1 cellular context compared by ENCODE assay signal in the genomic region with DNA sequence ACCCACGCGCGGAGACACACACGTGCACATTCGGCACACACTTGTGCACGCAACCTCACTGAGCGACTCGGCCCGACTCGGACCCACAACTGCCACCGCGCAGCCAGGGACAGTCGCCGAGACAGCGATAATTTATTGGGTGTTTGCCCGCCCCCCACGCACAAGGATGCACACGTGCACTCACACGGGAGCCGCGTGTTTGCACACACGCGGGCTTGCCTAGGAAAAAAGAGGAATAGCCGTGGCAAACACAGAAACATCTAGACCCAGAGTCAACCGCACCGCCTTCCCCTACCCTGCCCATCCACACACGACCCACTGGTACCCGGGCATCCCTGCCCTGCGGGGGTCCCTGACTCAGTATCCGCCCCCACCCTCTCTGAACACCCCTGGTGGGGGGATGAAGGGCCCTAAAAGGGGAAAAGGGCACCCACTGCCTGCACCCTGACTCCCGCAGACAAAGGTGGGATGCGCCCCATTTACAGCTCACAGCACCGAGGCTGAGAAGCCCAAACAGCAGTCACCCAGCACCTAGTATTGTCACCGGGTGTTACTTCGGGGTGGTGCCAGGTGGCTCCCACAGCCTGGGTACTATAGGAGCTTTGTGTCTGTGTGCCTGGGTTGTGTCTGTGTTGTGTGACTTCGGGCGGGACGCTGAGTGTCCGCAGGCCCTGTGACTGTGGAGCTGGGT.
TF ChIP-seq lines count a peak whose summit lies in the region.

No MANE protein-coding gene starts in this region.

TF ChIP-seq in K562, 482 proteins besides CTCF, POLR2A, EP300 and RAD21 (continued from another document and continues in another):
- TF ChIP-seq, protein P1, sequence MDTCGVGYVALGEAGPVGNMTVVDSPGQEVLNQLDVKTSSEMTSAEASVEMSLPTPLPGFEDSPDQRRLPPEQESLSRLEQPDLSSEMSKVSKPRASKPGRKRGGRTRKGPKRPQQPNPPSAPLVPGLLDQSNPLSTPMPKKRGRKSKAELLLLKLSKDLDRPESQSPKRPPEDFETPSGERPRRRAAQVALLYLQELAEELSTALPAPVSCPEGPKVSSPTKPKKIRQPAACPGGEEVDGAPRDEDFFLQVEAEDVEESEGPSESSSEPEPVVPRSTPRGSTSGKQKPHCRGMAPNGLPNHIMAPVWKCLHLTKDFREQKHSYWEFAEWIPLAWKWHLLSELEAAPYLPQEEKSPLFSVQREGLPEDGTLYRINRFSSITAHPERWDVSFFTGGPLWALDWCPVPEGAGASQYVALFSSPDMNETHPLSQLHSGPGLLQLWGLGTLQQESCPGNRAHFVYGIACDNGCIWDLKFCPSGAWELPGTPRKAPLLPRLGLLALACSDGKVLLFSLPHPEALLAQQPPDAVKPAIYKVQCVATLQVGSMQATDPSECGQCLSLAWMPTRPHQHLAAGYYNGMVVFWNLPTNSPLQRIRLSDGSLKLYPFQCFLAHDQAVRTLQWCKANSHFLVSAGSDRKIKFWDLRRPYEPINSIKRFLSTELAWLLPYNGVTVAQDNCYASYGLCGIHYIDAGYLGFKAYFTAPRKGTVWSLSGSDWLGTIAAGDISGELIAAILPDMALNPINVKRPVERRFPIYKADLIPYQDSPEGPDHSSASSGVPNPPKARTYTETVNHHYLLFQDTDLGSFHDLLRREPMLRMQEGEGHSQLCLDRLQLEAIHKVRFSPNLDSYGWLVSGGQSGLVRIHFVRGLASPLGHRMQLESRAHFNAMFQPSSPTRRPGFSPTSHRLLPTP (IDR thresholded peaks at IDR 0.05; ENCODE audit: borderline replicate concordance, extremely low read depth, insufficient read length), result no peak
- TF ChIP-seq SIN3A (IDR thresholded peaks at IDR 0.05; ENCODE audit: borderline replicate concordance in 2 of 2, control insufficient read depth in 1 of 2, low read depth in 2 of 2, low read length in 2 of 2) (peak in 1 of 2 experiments; percentile 14; a peak in 2 of 4 replicates), HDAC8 (tag; IDR thresholded peaks at IDR 0.05) (0 out of 2 replicates have a peak, but pooled peaks have one; percentile 37), BCOR (IDR thresholded peaks at IDR 0.05) (peak; percentile 35; the same call in 1 of the 2 replicates), HNRNPK (IDR thresholded peaks at IDR 0.05; ENCODE audit: low read depth, low read length, poor library complexity, severe bottlenecking) (no peak), ZNF263 (CRISPR knock-in tag; IDR thresholded peaks at IDR 0.05; ENCODE audit: borderline replicate concordance) (0 out of 2 replicates have a peak, but pooled peaks have one; percentile 37), ZNF77 (CRISPR knock-in tag; IDR thresholded peaks at IDR 0.05) (0 out of 2 replicates have a peak, but pooled peaks have one; percentile 11), MYC (IDR thresholded peaks at IDR 0.05; ENCODE audit: low read depth, low read length) (peak; percentile 68; the same call in 1 of the 2 replicates), MYC (CRISPR knock-in tag; IDR thresholded peaks at IDR 0.05; ENCODE audit: borderline replicate concordance, low read depth) (peak; percentile 55; the same call in 1 of the 2 replicates), HEY1 (CRISPR knock-in tag; IDR thresholded peaks at IDR 0.05; ENCODE audit: borderline replicate concordance) (no peak), FOXK1 (CRISPR knock-in tag; IDR thresholded peaks at IDR 0.05; ENCODE audit: borderline replicate concordance) (0 out of 2 replicates have a peak, but pooled peaks have one; percentile 67), ZNF589 (CRISPR knock-in tag; IDR thresholded peaks at IDR 0.05; ENCODE audit: low read depth) (0 out of 2 replicates have a peak, but pooled peaks have one; percentile 46), MXI1 (IDR thresholded peaks at IDR 0.05; ENCODE audit: low read depth, low read length) (0 out of 2 replicates have a peak, but pooled peaks have one; percentile 14), EZH2 (IDR thresholded peaks at IDR 0.05; ENCODE audit: borderline replicate concordance, low read depth, low read length) (no peak), ZNF583 (CRISPR knock-in tag; IDR thresholded peaks at IDR 0.05) (no peak), CBX1 (IDR thresholded peaks at IDR 0.05; ENCODE audit: low read depth) (peak; percentile 80; the same call in 1 of the 2 replicates), XRCC5 (IDR thresholded peaks at IDR 0.05; ENCODE audit: low read depth, low read length) (peak; percentile 58; the same call in 1 of the 2 replicates), FOSL1 (tag; conservative IDR thresholded peaks at IDR 0.05) (no peak), EGR1 (conservative IDR thresholded peaks at IDR 0.05) (peak; percentile 86), CREM (IDR thresholded peaks at IDR 0.05; ENCODE audit: low read depth) (peak; percentile 13; the same call in 1 of the 2 replicates), HDAC1 (IDR thresholded peaks at IDR 0.05) (peak in 1 of 2 experiments; percentile 82; a peak in 2 of 4 replicates)
- TF ChIP-seq, protein P2, sequence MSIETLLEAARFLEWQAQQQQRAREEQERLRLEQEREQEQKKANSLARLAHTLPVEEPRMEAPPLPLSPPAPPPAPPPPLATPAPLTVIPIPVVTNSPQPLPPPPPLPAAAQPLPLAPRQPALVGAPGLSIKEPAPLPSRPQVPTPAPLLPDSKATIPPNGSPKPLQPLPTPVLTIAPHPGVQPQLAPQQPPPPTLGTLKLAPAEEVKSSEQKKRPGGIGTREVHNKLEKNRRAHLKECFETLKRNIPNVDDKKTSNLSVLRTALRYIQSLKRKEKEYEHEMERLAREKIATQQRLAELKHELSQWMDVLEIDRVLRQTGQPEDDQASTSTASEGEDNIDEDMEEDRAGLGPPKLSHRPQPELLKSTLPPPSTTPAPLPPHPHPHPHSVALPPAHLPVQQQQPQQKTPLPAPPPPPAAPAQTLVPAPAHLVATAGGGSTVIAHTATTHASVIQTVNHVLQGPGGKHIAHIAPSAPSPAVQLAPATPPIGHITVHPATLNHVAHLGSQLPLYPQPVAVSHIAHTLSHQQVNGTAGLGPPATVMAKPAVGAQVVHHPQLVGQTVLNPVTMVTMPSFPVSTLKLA (conservative IDR thresholded peaks at IDR 0.05), result peak; percentile 80 to 84
- TF ChIP-seq, protein P3, sequence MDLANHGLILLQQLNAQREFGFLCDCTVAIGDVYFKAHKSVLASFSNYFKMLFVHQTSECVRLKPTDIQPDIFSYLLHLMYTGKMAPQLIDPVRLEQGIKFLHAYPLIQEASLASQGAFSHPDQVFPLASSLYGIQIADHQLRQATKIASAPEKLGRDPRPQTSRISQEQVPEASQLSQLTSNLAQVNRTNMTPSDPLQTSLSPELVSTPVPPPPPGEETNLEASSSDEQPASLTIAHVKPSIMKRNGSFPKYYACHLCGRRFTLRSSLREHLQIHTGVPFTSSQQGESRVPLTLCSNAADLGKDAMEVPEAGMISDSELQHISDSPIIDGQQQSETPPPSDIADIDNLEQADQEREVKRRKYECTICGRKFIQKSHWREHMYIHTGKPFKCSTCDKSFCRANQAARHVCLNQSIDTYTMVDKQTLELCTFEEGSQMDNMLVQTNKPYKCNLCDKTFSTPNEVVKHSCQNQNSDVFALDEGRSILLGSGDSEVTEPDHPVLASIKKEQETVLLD (IDR thresholded peaks at IDR 0.05), result peak; percentile 66
- TF ChIP-seq, protein P4, sequence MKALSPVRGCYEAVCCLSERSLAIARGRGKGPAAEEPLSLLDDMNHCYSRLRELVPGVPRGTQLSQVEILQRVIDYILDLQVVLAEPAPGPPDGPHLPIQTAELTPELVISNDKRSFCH (CRISPR knock-in tag; IDR thresholded peaks at IDR 0.05), result no peak
- TF ChIP-seq, protein P4 (tag; IDR thresholded peaks at IDR 0.05), result 0 out of 2 replicates have a peak, but pooled peaks have one; percentile 8
- TF ChIP-seq, protein P5, sequence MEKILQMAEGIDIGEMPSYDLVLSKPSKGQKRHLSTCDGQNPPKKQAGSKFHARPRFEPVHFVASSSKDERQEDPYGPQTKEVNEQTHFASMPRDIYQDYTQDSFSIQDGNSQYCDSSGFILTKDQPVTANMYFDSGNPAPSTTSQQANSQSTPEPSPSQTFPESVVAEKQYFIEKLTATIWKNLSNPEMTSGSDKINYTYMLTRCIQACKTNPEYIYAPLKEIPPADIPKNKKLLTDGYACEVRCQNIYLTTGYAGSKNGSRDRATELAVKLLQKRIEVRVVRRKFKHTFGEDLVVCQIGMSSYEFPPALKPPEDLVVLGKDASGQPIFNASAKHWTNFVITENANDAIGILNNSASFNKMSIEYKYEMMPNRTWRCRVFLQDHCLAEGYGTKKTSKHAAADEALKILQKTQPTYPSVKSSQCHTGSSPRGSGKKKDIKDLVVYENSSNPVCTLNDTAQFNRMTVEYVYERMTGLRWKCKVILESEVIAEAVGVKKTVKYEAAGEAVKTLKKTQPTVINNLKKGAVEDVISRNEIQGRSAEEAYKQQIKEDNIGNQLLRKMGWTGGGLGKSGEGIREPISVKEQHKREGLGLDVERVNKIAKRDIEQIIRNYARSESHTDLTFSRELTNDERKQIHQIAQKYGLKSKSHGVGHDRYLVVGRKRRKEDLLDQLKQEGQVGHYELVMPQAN (IDR thresholded peaks at IDR 0.05; ENCODE audit: borderline replicate concordance), result 0 out of 2 replicates have a peak, but pooled peaks have one; percentile 10
- TF ChIP-seq, protein P6, sequence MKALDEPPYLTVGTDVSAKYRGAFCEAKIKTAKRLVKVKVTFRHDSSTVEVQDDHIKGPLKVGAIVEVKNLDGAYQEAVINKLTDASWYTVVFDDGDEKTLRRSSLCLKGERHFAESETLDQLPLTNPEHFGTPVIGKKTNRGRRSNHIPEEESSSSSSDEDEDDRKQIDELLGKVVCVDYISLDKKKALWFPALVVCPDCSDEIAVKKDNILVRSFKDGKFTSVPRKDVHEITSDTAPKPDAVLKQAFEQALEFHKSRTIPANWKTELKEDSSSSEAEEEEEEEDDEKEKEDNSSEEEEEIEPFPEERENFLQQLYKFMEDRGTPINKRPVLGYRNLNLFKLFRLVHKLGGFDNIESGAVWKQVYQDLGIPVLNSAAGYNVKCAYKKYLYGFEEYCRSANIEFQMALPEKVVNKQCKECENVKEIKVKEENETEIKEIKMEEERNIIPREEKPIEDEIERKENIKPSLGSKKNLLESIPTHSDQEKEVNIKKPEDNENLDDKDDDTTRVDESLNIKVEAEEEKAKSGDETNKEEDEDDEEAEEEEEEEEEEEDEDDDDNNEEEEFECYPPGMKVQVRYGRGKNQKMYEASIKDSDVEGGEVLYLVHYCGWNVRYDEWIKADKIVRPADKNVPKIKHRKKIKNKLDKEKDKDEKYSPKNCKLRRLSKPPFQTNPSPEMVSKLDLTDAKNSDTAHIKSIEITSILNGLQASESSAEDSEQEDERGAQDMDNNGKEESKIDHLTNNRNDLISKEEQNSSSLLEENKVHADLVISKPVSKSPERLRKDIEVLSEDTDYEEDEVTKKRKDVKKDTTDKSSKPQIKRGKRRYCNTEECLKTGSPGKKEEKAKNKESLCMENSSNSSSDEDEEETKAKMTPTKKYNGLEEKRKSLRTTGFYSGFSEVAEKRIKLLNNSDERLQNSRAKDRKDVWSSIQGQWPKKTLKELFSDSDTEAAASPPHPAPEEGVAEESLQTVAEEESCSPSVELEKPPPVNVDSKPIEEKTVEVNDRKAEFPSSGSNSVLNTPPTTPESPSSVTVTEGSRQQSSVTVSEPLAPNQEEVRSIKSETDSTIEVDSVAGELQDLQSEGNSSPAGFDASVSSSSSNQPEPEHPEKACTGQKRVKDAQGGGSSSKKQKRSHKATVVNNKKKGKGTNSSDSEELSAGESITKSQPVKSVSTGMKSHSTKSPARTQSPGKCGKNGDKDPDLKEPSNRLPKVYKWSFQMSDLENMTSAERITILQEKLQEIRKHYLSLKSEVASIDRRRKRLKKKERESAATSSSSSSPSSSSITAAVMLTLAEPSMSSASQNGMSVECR (CRISPR knock-in tag; IDR thresholded peaks at IDR 0.05), result peak; percentile 7; the same call in 1 of the 2 replicates
- TF ChIP-seq, protein P7, sequence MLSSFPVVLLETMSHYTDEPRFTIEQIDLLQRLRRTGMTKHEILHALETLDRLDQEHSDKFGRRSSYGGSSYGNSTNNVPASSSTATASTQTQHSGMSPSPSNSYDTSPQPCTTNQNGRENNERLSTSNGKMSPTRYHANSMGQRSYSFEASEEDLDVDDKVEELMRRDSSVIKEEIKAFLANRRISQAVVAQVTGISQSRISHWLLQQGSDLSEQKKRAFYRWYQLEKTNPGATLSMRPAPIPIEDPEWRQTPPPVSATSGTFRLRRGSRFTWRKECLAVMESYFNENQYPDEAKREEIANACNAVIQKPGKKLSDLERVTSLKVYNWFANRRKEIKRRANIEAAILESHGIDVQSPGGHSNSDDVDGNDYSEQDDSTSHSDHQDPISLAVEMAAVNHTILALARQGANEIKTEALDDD (IDR thresholded peaks at IDR 0.05), result no peak
- TF ChIP-seq, protein P8, sequence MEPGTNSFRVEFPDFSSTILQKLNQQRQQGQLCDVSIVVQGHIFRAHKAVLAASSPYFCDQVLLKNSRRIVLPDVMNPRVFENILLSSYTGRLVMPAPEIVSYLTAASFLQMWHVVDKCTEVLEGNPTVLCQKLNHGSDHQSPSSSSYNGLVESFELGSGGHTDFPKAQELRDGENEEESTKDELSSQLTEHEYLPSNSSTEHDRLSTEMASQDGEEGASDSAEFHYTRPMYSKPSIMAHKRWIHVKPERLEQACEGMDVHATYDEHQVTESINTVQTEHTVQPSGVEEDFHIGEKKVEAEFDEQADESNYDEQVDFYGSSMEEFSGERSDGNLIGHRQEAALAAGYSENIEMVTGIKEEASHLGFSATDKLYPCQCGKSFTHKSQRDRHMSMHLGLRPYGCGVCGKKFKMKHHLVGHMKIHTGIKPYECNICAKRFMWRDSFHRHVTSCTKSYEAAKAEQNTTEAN (CRISPR knock-in tag; IDR thresholded peaks at IDR 0.05), result peak; percentile 94
- TF ChIP-seq, protein P9, sequence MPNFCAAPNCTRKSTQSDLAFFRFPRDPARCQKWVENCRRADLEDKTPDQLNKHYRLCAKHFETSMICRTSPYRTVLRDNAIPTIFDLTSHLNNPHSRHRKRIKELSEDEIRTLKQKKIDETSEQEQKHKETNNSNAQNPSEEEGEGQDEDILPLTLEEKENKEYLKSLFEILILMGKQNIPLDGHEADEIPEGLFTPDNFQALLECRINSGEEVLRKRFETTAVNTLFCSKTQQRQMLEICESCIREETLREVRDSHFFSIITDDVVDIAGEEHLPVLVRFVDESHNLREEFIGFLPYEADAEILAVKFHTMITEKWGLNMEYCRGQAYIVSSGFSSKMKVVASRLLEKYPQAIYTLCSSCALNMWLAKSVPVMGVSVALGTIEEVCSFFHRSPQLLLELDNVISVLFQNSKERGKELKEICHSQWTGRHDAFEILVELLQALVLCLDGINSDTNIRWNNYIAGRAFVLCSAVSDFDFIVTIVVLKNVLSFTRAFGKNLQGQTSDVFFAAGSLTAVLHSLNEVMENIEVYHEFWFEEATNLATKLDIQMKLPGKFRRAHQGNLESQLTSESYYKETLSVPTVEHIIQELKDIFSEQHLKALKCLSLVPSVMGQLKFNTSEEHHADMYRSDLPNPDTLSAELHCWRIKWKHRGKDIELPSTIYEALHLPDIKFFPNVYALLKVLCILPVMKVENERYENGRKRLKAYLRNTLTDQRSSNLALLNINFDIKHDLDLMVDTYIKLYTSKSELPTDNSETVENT (CRISPR knock-in tag; IDR thresholded peaks at IDR 0.05), result no peak
- TF ChIP-seq, protein P10, sequence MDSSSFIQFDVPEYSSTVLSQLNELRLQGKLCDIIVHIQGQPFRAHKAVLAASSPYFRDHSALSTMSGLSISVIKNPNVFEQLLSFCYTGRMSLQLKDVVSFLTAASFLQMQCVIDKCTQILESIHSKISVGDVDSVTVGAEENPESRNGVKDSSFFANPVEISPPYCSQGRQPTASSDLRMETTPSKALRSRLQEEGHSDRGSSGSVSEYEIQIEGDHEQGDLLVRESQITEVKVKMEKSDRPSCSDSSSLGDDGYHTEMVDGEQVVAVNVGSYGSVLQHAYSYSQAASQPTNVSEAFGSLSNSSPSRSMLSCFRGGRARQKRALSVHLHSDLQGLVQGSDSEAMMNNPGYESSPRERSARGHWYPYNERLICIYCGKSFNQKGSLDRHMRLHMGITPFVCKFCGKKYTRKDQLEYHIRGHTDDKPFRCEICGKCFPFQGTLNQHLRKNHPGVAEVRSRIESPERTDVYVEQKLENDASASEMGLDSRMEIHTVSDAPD (CRISPR knock-in tag; IDR thresholded peaks at IDR 0.05), result no peak
